8 cellular contexts compared by ENCODE assay signal in the genomic region with DNA sequence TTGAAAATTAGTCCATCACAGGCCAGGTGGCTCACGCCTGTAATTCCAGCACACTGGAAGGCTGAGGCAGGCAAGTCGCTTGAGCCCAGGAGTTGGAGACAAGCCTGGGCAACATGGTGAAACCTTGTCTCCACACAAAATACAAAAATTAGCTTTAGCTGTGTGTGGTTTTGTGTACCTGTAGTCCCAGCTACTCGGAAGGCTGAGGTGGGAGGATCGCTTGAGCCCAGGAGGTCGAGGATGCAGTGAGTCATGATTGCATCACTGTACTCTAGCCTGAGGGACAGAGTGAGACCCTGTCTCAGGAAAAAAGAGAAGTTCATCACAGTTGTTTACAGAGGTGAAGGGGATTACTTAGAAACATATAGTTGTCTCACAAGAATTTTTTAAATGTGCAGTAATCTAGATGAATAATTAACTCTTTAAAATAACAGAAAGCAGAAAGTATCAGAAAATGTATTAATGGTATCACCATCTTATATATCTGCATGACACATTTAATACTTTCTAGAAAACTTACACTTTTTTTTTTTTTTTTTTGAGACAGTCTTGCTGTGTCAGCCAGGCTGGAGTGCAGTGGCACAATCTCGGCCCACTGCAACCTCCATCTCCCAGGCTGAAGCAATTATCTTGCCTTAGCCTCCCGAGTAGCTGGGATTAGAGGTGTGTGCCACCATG. TPM values are rescaled to one million over a fixed set of nuclear protein-coding genes. Genes with fewer than 3 reads are reported as not detected.
A peak's percentile ranks its signal among the peaks of the same experiment; 100 is the strongest.
DNase-seq lines count a peak whose midpoint lies in the region; ATAC-seq and TF ChIP-seq lines count a peak whose summit lies in the region.
"Had no signal": no experiment of that assay in that cellular context is flagged by ENCODE, and none has a peak within 500 bp of the region (broad histone marks: within the 10 kb centered on the region; RNA-seq: fewer than 3 reads in every experiment).

No MANE protein-coding gene starts in this region.

- in situ Hi-C loops in mammary epithelial cell (cut with MboI; ENCODE audit: low sequenced_read_pairs in 2 of 2), result loop anchor here in 1 of 2 donors (25.0 kb wide), 1 partner anchor 454 kb away; no protein-coding TSS in a partner anchor

- RAD21 ChIA-PET in HCT116 (lab: Charles Lee; ENCODE audit: low non-redundant PET in 1 of 2, low total read pairs in 2 of 2, uncharacterized antibody in 2 of 2, unreplicated experiment in 2 of 2), result no interaction called here

- peak; percentile 52 for DNase-seq in HCT116 (ENCODE audit: low read depth, low spot score)
- DNase-seq in NOMO-1 treated with dmso at 0.1 percent for 144 hours (lab: John Stamatoyannopoulos, UW; ENCODE audit: unreplicated experiment), result peak; percentile 2
- peak; percentile 87 for DNase-seq in mammary epithelial cell
- no peak for DNase-seq in osteocyte (ENCODE audit: extremely low spot score, unreplicated experiment)
- DNase-seq in cortex of kidney (lab: John Stamatoyannopoulos, UW), result no peak
- DNase-seq in NCI-H146 treated with DMSO at 0.1 percent for 48 hours (lab: John Stamatoyannopoulos, UW; ENCODE audit: unreplicated experiment), result no peak

- intact Hi-C loops in HCT116 (cut with micrococcal nuclease), result no loop called here
- intact Hi-C loops in mammary epithelial cell (cut with micrococcal nuclease), result no loop called here

- peak overlapping the region; percentile 32; the same call in 1 of the 2 replicates for H3K9ac ChIP-seq in HCT116 (ENCODE audit: low read length)
- H3K9ac ChIP-seq in mammary epithelial cell (ENCODE audit: insufficient read depth, low read length), result no peak overlapping the region

- no peaks in the 10 kb centered on the region for H3K36me3 Mint-ChIP-seq in osteocyte (ENCODE audit: unreplicated experiment)

- POLR2A ChIA-PET in HCT116 (lab: Charles Lee), result interaction anchor here (0.7 to 0.8 kb wide), 2 partner anchors 12 to 16 kb away, joined by 3 read pairs; no protein-coding TSS in a partner anchor

- H4K20me1 ChIP-seq in HCT116 (ENCODE audit: insufficient read depth) (peaks cover 11% of the 10 kb centered on the region), mammary epithelial cell (ENCODE audit: insufficient read depth, low read length) (no peaks in the 10 kb centered on the region)

- TF ChIP-seq CTCF in HCT116 (IDR thresholded peaks at IDR 0.05 in 2 of 3, conservative IDR thresholded peaks at IDR 0.05 in 1 of 3; ENCODE audit: borderline replicate concordance in 1 of 3, insufficient read depth in 1 of 3, low read depth in 2 of 3, low read length in 2 of 3) (no peak), mammary epithelial cell (conservative IDR thresholded peaks at IDR 0.05 in 1 of 2, IDR thresholded peaks at IDR 0.05 in 1 of 2; ENCODE audit: extremely low read depth in 1 of 2, insufficient read depth in 1 of 2, low read depth in 1 of 2, low read length in 2 of 2) (no peak), osteocyte (IDR thresholded peaks at IDR 0.05) (no peak)

- H3K4me1 Mint-ChIP-seq in osteocyte (ENCODE audit: unreplicated experiment), result peaks cover 53% of the 10 kb centered on the region

- ATAC-seq in HCT116 (peak; percentile 95), GM18870 (IDR thresholded peaks at IDR 0.05; ENCODE audit: unreplicated experiment) (no peak)

- no TSS peak for BruUV-seq in HCT116 (replicated peaks; lab: Mats Ljungman, UMichigan)
- BruUV-seq in mammary epithelial cell (replicated peaks; lab: Mats Ljungman, UMichigan), result no TSS peak

- no peak overlapping the region for H3K4me3 Mint-ChIP-seq in osteocyte (ENCODE audit: unreplicated experiment)

- H3K9me3 ChIP-seq in HCT116 (ENCODE audit: control insufficient read depth in 1 of 2, insufficient read depth in 1 of 2, low read depth in 1 of 2, low read length in 2 of 2) (no peaks in the 10 kb centered on the region), mammary epithelial cell (replicated peaks; ENCODE audit: insufficient read depth, low read length) (no peaks in the 10 kb centered on the region)

- peak overlapping the region in 1 of 2 experiments; percentile 23; a peak in 1 of 4 replicates for H3K4me3 ChIP-seq in HCT116 (replicated peaks in 1 of 2; ENCODE audit: low read depth in 1 of 2, low read length in 2 of 2)
- no peak overlapping the region for H3K4me3 ChIP-seq in mammary epithelial cell (replicated peaks in 1 of 3; ENCODE audit: insufficient read depth in 1 of 3, low read depth in 2 of 3, low read length in 3 of 3)
- H3K4me3 ChIP-seq: skin epidermis had no signal

- H3K4me2 ChIP-seq in HCT116 (ENCODE audit: low read length), result peak overlapping the region; percentile 71
- H3K4me2 ChIP-seq in mammary epithelial cell (ENCODE audit: insufficient read depth, low read depth, low read length), result peak overlapping the region; percentile 73

- TF ChIP-seq RAD21 in HCT116 (IDR thresholded peaks at IDR 0.05; ENCODE audit: low read depth), result no peak

- no peaks in the 10 kb centered on the region for H3K27me3 ChIP-seq in HCT116 (ENCODE audit: insufficient read depth, low read length)
- no peaks in the 10 kb centered on the region for H3K27me3 ChIP-seq in mammary epithelial cell (ENCODE audit: insufficient read depth, low read length)

- WGBS in mammary epithelial cell (ENCODE audit: low coverage, missing lambda C conversion rate), result 33% methylated on average over 6 of the region's 7 CpGs

- CTCF ChIA-PET in HCT116 (lab: Charles Lee), result interaction anchor here (0.7 kb wide), 1 partner anchor 184 kb away, joined by 3 read pairs; no protein-coding TSS in a partner anchor
- CTCF ChIA-PET in mammary epithelial cell (lab: Charles Lee; ENCODE audit: low non-redundant PET), result no interaction called here

- H3K36me3 ChIP-seq in HCT116 (ENCODE audit: control insufficient read depth in 1 of 2, insufficient read depth in 2 of 2, low read length in 2 of 2) (no peaks in the 10 kb centered on the region), mammary epithelial cell (ENCODE audit: insufficient read depth, low read length) (peaks cover 3% of the 10 kb centered on the region)

- peak overlapping the region; percentile 68 for H3K27ac Mint-ChIP-seq in osteocyte (ENCODE audit: unreplicated experiment)

- H3K27me3 Mint-ChIP-seq in osteocyte (ENCODE audit: unreplicated experiment), result no peaks in the 10 kb centered on the region

- H3K4me1 ChIP-seq in HCT116 (ENCODE audit: control insufficient read depth in 1 of 2, insufficient read depth in 2 of 2, low read length in 2 of 2) (peaks cover 15 to 22% of the 10 kb centered on the region in 2 experiments), mammary epithelial cell (ENCODE audit: insufficient read depth, low read length) (peaks cover 26% of the 10 kb centered on the region)

- H3K79me2 ChIP-seq in HCT116 (ENCODE audit: insufficient read depth, low read length), result peaks cover 94% of the 10 kb centered on the region
- H3K79me2 ChIP-seq in mammary epithelial cell (ENCODE audit: insufficient read depth, low read length), result peaks cover 99% of the 10 kb centered on the region

- H3K27ac ChIP-seq in HCT116 (ENCODE audit: low read depth, low read length) (peak overlapping the region; percentile 46), mammary epithelial cell (ENCODE audit: insufficient read depth, low read depth, low read length) (peak overlapping the region; percentile 72)

- no peaks in the 10 kb centered on the region for H3K9me3 Mint-ChIP-seq in osteocyte (ENCODE audit: unreplicated experiment)

- no peak for TF ChIP-seq POLR2A in HCT116 (IDR thresholded peaks at IDR 0.05; ENCODE audit: borderline replicate concordance, extremely low read depth, insufficient read depth, insufficient read length)

- H3K9me2 ChIP-seq in HCT116 (ENCODE audit: insufficient read depth), result no peaks in the 10 kb centered on the region

- H2AFZ ChIP-seq in HCT116 (ENCODE audit: low read depth, low read length, poor library complexity, severe bottlenecking), result no peak overlapping the region
- H2AFZ ChIP-seq in mammary epithelial cell (ENCODE audit: low read depth, low read length), result no peak overlapping the region

- dilution Hi-C loops in mammary epithelial cell (cut with HindIII; ENCODE audit: low sequenced_read_pairs), result no loop called here

TF ChIP-seq in HCT116, 20 proteins besides CTCF, POLR2A, EP300 and RAD21 (continues in another document):
- TF ChIP-seq EGR1 (IDR thresholded peaks at IDR 0.05; ENCODE audit: low read depth) (0 out of 2 replicates have a peak, but pooled peaks have one; percentile 26), ZFX (IDR thresholded peaks at IDR 0.05) (no peak), YY1 (IDR thresholded peaks at IDR 0.05; ENCODE audit: extremely low read depth, insufficient replicate concordance, low read depth, low read length) (no peak), ATF3 (IDR thresholded peaks at IDR 0.05) (peak; percentile 92), EZH2phosphoT487 (IDR thresholded peaks at IDR 0.05; ENCODE audit: borderline replicate concordance) (no peak), ELF1 (IDR thresholded peaks at IDR 0.05; ENCODE audit: borderline replicate concordance, low read depth) (no peak), ZNF274 (IDR thresholded peaks at IDR 0.05; ENCODE audit: low read depth, low read length) (no peak), CEBPB (IDR thresholded peaks at IDR 0.05; ENCODE audit: low read depth) (peak; percentile 89), SIN3A (IDR thresholded peaks at IDR 0.05; ENCODE audit: low read depth) (no peak; the same call in 1 of the 2 replicates), POLR2AphosphoS5 (IDR thresholded peaks at IDR 0.05; ENCODE audit: low read depth, low read length) (no peak), SP1 (IDR thresholded peaks at IDR 0.05; ENCODE audit: low read depth) (peak; percentile 70)
- TF ChIP-seq, protein P1, sequence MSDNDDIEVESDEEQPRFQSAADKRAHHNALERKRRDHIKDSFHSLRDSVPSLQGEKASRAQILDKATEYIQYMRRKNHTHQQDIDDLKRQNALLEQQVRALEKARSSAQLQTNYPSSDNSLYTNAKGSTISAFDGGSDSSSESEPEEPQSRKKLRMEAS (IDR thresholded peaks at IDR 0.05), result peak; percentile 41; the same call in 1 of the 2 replicates

RNA-seq across cellular contexts. Expression of gene LCOR, which starts 8.9 kb away (rescaled TPM):
- total RNA-seq in HCT116 (2021; ENCODE audit: unreplicated experiment), result 59.9 TPM
- 6.2 and 7.0 TPM in 2 replicates for polyA plus RNA-seq in HCT116 (2012)
- 10 to 100 TPM; 32.3 to 41.3 TPM for total RNA-seq in mammary epithelial cell
- 8.0 TPM for polyA plus RNA-seq in mammary epithelial cell
- 35.0 TPM for polyA minus RNA-seq in mammary epithelial cell
- total RNA-seq in osteocyte, result 22.6 and 26.8 TPM in 2 replicates

Comparison
In these comparisons a context has a peak if more than half of its experiments do, and no peak if none do; other contexts are left out.
1. DNase-seq: peak in HCT116 (single experiment), NOMO-1 treated with dmso at 0.1 percent for 144 hours (single experiment) and mammary epithelial cell (single experiment); none in osteocyte (single experiment), cortex of kidney (single experiment) and NCI-H146 treated with DMSO at 0.1 percent for 48 hours (single experiment).